8 cellular contexts compared by ENCODE assay signal in the genomic region with DNA sequence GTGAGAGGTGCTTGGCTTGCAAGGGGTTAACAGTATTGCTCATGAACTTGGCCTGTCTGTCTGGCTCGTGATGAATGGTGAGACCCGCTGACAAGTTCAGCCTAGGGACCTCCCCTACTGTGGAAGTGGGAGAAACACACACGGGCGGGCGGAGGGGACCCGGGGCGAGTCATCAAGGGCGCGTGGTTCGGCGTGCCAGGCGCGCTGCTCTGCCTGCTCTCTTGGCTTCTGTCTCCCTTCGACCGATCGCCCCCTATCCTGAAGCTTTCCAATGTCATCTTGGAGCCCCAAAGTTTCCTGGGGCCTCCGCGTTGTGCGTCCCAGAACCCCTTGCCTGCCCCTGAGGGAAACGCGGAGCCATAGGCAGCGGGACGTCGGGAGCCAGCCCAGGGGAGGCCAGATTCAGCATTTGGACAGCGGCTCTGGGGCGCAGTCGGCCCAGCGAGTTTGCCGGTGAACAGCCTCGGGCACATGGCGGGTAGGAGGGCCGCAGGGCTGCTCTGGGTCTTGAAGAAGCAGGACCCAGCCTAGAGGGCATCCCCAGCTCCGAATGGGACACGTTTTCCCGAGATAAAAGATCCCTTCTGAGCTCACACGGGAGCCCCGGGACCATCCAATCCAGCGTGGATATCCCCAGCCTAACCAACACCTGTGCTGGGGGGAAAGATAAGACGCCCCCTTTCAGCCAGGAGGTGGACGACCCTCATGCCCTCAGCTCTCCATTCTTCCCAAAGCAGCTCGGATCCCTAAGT. TPM values are rescaled to one million over a fixed set of nuclear protein-coding genes. Genes with fewer than 3 reads are reported as not detected.
DNase-seq lines count a peak whose midpoint lies in the region; ATAC-seq and TF ChIP-seq lines count a peak whose summit lies in the region.

No MANE protein-coding gene starts in this region.

- 7 to 23% methylated on average over 3 to 14 of the region's 41 CpGs for WGBS in esophagus squamous epithelium, 2 donors

- TF ChIP-seq CTCF in RWPE2 (IDR thresholded peaks at IDR 0.05; ENCODE audit: poor library complexity, severe bottlenecking) (no peak), esophagus squamous epithelium (IDR thresholded peaks at IDR 0.05) (no peak)

- H3K4me3 ChIP-seq in H7 (ENCODE audit: insufficient read depth, low read depth, low read length): no peak overlapping the region
- H3K4me3 ChIP-seq in RWPE2 (ENCODE audit: severe bottlenecking): no peak overlapping the region
- no peak overlapping the region for H3K4me3 ChIP-seq in esophagus squamous epithelium

- peak; percentile 62 for ATAC-seq in RWPE2 (ENCODE audit: low read depth)
- peak; percentile 56 for ATAC-seq in sciatic nerve
- ATAC-seq in HG03108 (IDR thresholded peaks at IDR 0.05; ENCODE audit: unreplicated experiment): no peak

- intact Hi-C loops in sciatic nerve (cut with DNase I) (loop anchor here (5.0 kb wide), 1 partner anchor 71 kb away; no protein-coding TSS in a partner anchor), esophagus squamous epithelium (cut with DNase I) (no loop called here)

- H3K4me1 ChIP-seq in RWPE2 (ENCODE audit: insufficient read depth, poor library complexity, severe bottlenecking) (no peaks in the 10 kb centered on the region), esophagus squamous epithelium (peaks cover 10 to 53% (median 13%) of the 10 kb centered on the region in 3 donors)

- TF ChIP-seq POLR2A in esophagus squamous epithelium (IDR thresholded peaks at IDR 0.05): no peak

- H3K27ac ChIP-seq in RWPE2 (ENCODE audit: poor library complexity, severe bottlenecking) (no peak overlapping the region), esophagus squamous epithelium (no peak overlapping the region)

- DNase-seq in A172 (ENCODE audit: low spot score) (peak; percentile 50), H7 (peak; percentile 97), RWPE2 (ENCODE audit: low spot score) (no peak), globus pallidus (ENCODE audit: low spot score) (peak; percentile 72), sciatic nerve (ENCODE audit: low spot score) (peak; percentile 84), esophagus squamous epithelium (lab: John Stamatoyannopoulos, UW) (no peak)
- DNase-seq in activated gamma-delta T cell treated with anti-CD3 and anti-CD28 coated beads, Interleukin-2, amount 50 U/mL, for 16 hours (ENCODE audit: low read depth): peak; percentile 38

- H3K9me3 ChIP-seq in RWPE2 (ENCODE audit: severe bottlenecking): no peaks in the 10 kb centered on the region
- no peaks in the 10 kb centered on the region for H3K9me3 ChIP-seq in esophagus squamous epithelium

- no peaks in the 10 kb centered on the region for H3K36me3 ChIP-seq in H7 (replicated peaks; ENCODE audit: control insufficient read depth, insufficient read depth, low read length)
- no peaks in the 10 kb centered on the region for H3K36me3 ChIP-seq in RWPE2 (ENCODE audit: low read depth)
- no peaks in the 10 kb centered on the region for H3K36me3 ChIP-seq in esophagus squamous epithelium

- peaks cover 98% of the 10 kb centered on the region for H3K27me3 ChIP-seq in H7 (ENCODE audit: control insufficient read depth, insufficient read depth, low read length)
- peaks cover 96% of the 10 kb centered on the region for H3K27me3 ChIP-seq in RWPE2 (ENCODE audit: insufficient read depth, poor library complexity, severe bottlenecking)
- H3K27me3 ChIP-seq in esophagus squamous epithelium: peaks cover 36 to 100% (median 71%) of the 10 kb centered on the region in 4 donors

RNA-seq across cellular contexts. Expression of a gene that starts 27.0 kb away (rescaled TPM):
- total RNA-seq in A172 (2014; rRNA removed; shearing (Covaris generic)): 40.2 and 46.5 TPM in 2 replicates
- total RNA-seq in H7 (2014; rRNA removed; shearing (Covaris generic)): 79.4 and 87.8 TPM in 2 replicates
- total RNA-seq in sciatic nerve: 64.3 TPM
- total RNA-seq in esophagus squamous epithelium: 10 to 100 TPM; 38.4 to 60.7 (median 52.9) TPM

Comparison
In these comparisons a context has a peak if more than half of its experiments do, and no peak if none do; other contexts are left out.
1. DNase-seq: peak in A172 (single experiment), H7 (single experiment), activated gamma-delta T cell treated with anti-CD3 and anti-CD28 coated beads, Interleukin-2, amount 50 U/mL, for 16 hours (single experiment), globus pallidus (single experiment) and sciatic nerve (single experiment); none in RWPE2 (single experiment) and esophagus squamous epithelium (single experiment).